ENCODE assay signal across 8 cellular contexts in the genomic region with DNA sequence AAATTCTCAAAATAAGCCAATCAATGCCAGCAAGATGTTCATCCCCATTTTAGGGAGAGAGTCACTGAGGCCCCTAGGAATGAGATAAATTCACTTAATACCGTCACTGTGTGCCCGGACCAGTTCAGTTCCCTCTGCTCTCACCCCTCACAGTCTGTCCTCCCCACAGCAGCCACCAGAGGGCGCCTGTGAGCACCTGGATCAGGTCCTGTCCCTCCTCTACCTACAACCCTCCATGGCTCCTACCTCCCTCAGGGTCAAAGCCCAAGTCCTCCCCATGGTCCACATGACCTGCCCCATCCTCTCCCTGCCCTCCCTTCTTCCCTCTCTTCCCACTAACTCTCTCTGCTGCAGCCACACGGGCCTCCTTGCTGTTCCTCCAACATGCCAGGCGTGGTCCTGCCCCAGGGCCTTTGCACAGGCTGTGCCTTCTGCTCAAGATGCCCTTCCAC. TPM values are rescaled to one million over a fixed set of nuclear protein-coding genes. Genes with fewer than 3 reads are reported as not detected.
DNase-seq lines count a peak whose midpoint lies in the region; ATAC-seq lines count a peak whose summit lies in the region.

No MANE protein-coding gene starts in this region.

- no peaks in the 10 kb centered on the region for H3K36me3 ChIP-seq in SJSA1

- ATAC-seq in right cardiac atrium (peak; percentile 31 to 53), GM18907 (IDR thresholded peaks at IDR 0.05; ENCODE audit: unreplicated experiment) (no peak), HG02840 (IDR thresholded peaks at IDR 0.05; ENCODE audit: low FRiP score, unreplicated experiment) (no peak), HG02763 (IDR thresholded peaks at IDR 0.05; ENCODE audit: unreplicated experiment) (no peak)

- DNase-seq in GM19240 (ENCODE audit: insufficient read length, low spot score) (peak; percentile 57), SJSA1 (ENCODE audit: low read depth in 1 of 2, low spot score in 2 of 2) (peak; percentile 43 to 75), right cardiac atrium (peak; percentile 61 to 81 (median 81))
- peak; percentile 66 for DNase-seq in activated gamma-delta T cell treated with anti-CD3 and anti-CD28 coated beads, Interleukin-2, amount 50 U/mL, for 16 hours (ENCODE audit: low read depth)
- DNase-seq in stimulated activated CD4-positive, alpha-beta T cell treated with anti-CD3 and anti-CD28 coated beads, Interleukin-2, amount 100 ng/mL, for 48 hours = peak; percentile 88 to 89

- H3K4me3 ChIP-seq in SJSA1 = no peak overlapping the region
- no peak overlapping the region for H3K4me3 ChIP-seq in right cardiac atrium (ENCODE audit: low read length)

- H3K27ac ChIP-seq in SJSA1 (no peak overlapping the region), right cardiac atrium (ENCODE audit: low read length) (no peak overlapping the region)

- H3K9me3 ChIP-seq in SJSA1 (replicated peaks) (no peaks in the 10 kb centered on the region), right cardiac atrium (ENCODE audit: control insufficient read depth, low read length) (no peaks in the 10 kb centered on the region)

- intact Hi-C loops in right cardiac atrium (cut with DNase I) = loop anchor here in 2 of 4 donors (2.0 kb wide), 1 partner anchor 148 kb away; no protein-coding TSS in a partner anchor

- 46% methylated on average over 5 of the region's 5 CpGs for WGBS in right cardiac atrium

- peaks cover 12% of the 10 kb centered on the region for H3K4me1 ChIP-seq in SJSA1 (replicated peaks)
- no peaks in the 10 kb centered on the region for H3K4me1 ChIP-seq in right cardiac atrium (ENCODE audit: control insufficient read depth, insufficient read depth, low read length)

- H3K27me3 ChIP-seq in SJSA1 (replicated peaks) (peaks cover 16% of the 10 kb centered on the region), right cardiac atrium (ENCODE audit: control insufficient read depth, insufficient read depth) (no peaks in the 10 kb centered on the region)

RNA-seq across cellular contexts. Expression of a gene that starts 42.0 kb away (rescaled TPM):
- 19.9 and 27.6 TPM in 2 replicates for total RNA-seq in SJSA1 (2014; rRNA removed; shearing (Covaris generic))
- 100 to 1,000 TPM; 175 to 223 (median 188) TPM for total RNA-seq in right cardiac atrium
- polyA plus RNA-seq in right cardiac atrium = 186 TPM

Comparison
In these comparisons a context has a peak if more than half of its experiments do, and no peak if none do; other contexts are left out.
1. ATAC-seq: peak in right cardiac atrium (2 of 2); none in GM18907 (single experiment), HG02840 (single experiment) and HG02763 (single experiment).
2. Peak in every context shown above with its lines, with median percentiles within 50 percentile points of each other: DNase-seq.